In the genomic region with DNA sequence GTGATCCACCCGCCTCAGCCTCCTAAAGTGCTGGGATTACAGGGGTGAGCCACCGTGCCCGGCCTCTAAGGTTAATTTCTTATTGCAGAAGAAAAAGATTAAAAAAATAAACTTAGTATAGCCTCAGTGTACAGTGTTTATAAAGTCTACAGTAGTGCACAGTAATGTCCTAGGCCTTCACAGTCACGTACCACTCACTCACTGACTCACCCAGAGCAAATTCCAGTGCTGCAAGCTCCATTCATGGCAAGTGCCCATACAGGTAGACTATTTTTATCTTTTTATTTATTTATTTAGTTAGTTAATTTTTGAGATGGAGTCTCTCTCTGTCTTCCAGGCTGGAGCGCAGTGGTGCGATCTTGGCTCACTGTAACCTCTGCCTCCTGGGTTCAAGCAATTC, we compare ENCODE assay signal across 1 cellular context.
A peak's percentile ranks its signal among the peaks of the same experiment; 100 is the strongest.
TF ChIP-seq lines count a peak whose summit lies in the region.

No MANE protein-coding gene starts in this region.

TF ChIP-seq in HepG2, 621 proteins besides CTCF, POLR2A, EP300 and RAD21:
- TF ChIP-seq, protein P1, sequence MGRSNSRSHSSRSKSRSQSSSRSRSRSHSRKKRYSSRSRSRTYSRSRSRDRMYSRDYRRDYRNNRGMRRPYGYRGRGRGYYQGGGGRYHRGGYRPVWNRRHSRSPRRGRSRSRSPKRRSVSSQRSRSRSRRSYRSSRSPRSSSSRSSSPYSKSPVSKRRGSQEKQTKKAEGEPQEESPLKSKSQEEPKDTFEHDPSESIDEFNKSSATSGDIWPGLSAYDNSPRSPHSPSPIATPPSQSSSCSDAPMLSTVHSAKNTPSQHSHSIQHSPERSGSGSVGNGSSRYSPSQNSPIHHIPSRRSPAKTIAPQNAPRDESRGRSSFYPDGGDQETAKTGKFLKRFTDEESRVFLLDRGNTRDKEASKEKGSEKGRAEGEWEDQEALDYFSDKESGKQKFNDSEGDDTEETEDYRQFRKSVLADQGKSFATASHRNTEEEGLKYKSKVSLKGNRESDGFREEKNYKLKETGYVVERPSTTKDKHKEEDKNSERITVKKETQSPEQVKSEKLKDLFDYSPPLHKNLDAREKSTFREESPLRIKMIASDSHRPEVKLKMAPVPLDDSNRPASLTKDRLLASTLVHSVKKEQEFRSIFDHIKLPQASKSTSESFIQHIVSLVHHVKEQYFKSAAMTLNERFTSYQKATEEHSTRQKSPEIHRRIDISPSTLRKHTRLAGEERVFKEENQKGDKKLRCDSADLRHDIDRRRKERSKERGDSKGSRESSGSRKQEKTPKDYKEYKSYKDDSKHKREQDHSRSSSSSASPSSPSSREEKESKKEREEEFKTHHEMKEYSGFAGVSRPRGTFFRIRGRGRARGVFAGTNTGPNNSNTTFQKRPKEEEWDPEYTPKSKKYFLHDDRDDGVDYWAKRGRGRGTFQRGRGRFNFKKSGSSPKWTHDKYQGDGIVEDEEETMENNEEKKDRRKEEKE (IDR thresholded peaks at IDR 0.05) = no peak
- TF ChIP-seq ISL2 (CRISPR knock-in tag; IDR thresholded peaks at IDR 0.05) (no peak), FOSL2 (CRISPR knock-in tag; IDR thresholded peaks at IDR 0.05) (peak; percentile 51), ZNF234 (CRISPR knock-in tag; conservative IDR thresholded peaks at IDR 0.05) (no peak)
- TF ChIP-seq, protein P2, sequence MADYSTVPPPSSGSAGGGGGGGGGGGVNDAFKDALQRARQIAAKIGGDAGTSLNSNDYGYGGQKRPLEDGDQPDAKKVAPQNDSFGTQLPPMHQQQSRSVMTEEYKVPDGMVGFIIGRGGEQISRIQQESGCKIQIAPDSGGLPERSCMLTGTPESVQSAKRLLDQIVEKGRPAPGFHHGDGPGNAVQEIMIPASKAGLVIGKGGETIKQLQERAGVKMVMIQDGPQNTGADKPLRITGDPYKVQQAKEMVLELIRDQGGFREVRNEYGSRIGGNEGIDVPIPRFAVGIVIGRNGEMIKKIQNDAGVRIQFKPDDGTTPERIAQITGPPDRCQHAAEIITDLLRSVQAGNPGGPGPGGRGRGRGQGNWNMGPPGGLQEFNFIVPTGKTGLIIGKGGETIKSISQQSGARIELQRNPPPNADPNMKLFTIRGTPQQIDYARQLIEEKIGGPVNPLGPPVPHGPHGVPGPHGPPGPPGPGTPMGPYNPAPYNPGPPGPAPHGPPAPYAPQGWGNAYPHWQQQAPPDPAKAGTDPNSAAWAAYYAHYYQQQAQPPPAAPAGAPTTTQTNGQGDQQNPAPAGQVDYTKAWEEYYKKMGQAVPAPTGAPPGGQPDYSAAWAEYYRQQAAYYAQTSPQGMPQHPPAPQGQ (CRISPR knock-in tag; IDR thresholded peaks at IDR 0.05; ENCODE audit: borderline replicate concordance) = no peak
